8 cellular contexts compared by ENCODE assay signal in genomic region chr14:20624495-20625070, GRCh38. TPM values are rescaled to one million over a fixed set of nuclear protein-coding genes. Genes with fewer than 3 reads are reported as not detected.
A peak's percentile ranks its signal among the peaks of the same experiment; 100 is the strongest.
DNase-seq lines count a peak whose midpoint lies in the region; ATAC-seq and TF ChIP-seq lines count a peak whose summit lies in the region.

No MANE protein-coding gene starts in this region.

- H3K4me1 ChIP-seq in esophagus squamous epithelium, result peaks cover 0 to 44% (median 0%) of the 10 kb centered on the region in 3 donors
- peaks cover 0 to 32% of the 10 kb centered on the region in 2 donors for H3K4me1 ChIP-seq in naive thymus-derived CD4-positive, alpha-beta T cell (ENCODE audit: control insufficient read depth in 2 of 2, insufficient read depth in 2 of 2, low read length in 2 of 2)

- H3K36me3 Mint-ChIP-seq in activated CD4-positive, alpha-beta memory T cell treated with anti-CD3 and anti-CD28 coated beads, Interleukin-2, amount 10 ng/mL, durations not matched to agents 7 days and 5 days (ENCODE audit: low read depth), result peaks cover 4% of the 10 kb centered on the region
- peaks cover 0 to 13% (median 0%) of the 10 kb centered on the region in 5 donors for H3K36me3 Mint-ChIP-seq in naive thymus-derived CD4-positive, alpha-beta T cell

- peak; percentile 35 for DNase-seq in LHCN-M2 (ENCODE audit: low read depth)
- DNase-seq in activated CD4-positive, alpha-beta memory T cell treated with anti-CD3 and anti-CD28 coated beads, Interleukin-2, amount 10 ng/mL, durations not matched to agents 7 days and 5 days, result peak; percentile 63
- DNase-seq in esophagus squamous epithelium (lab: John Stamatoyannopoulos, UW), result no peak
- DNase-seq in naive thymus-derived CD4-positive, alpha-beta T cell, result peak in 6 of 9 donors; percentile 27 to 59 (median 36)
- DNase-seq in NCI-H1694 (lab: John Stamatoyannopoulos, UW), result no peak
- no peak for DNase-seq in epidermal melanocyte (ENCODE audit: insufficient read length, low spot score)

- ATAC-seq in GM19025 (IDR thresholded peaks at IDR 0.05; ENCODE audit: low read depth, unreplicated experiment), result peak; percentile 37
- peak; percentile 72 for ATAC-seq in naive thymus-derived CD4-positive, alpha-beta T cell
- ATAC-seq in GM21515 (IDR thresholded peaks at IDR 0.05; ENCODE audit: unreplicated experiment), result no peak

- peak overlapping the region; percentile 66 for H3K4me3 Mint-ChIP-seq in activated CD4-positive, alpha-beta memory T cell treated with anti-CD3 and anti-CD28 coated beads, Interleukin-2, amount 10 ng/mL, durations not matched to agents 7 days and 5 days
- peak overlapping the region; percentile 76 to 92 (median 84) for H3K4me3 Mint-ChIP-seq in naive thymus-derived CD4-positive, alpha-beta T cell

- peaks cover 55% of the 10 kb centered on the region for H3K4me1 Mint-ChIP-seq in activated CD4-positive, alpha-beta memory T cell treated with anti-CD3 and anti-CD28 coated beads, Interleukin-2, amount 10 ng/mL, durations not matched to agents 7 days and 5 days
- H3K4me1 Mint-ChIP-seq in naive thymus-derived CD4-positive, alpha-beta T cell, result peaks cover 34 to 76% (median 70%) of the 10 kb centered on the region in 7 donors

- POLR2A ChIA-PET in activated CD4-positive, alpha-beta memory T cell treated with anti-CD3 and anti-CD28 coated beads, Interleukin-2, amount 10 ng/mL, durations not matched to agents 7 days and 5 days (lab: Charles Lee), result interaction anchor here (1.0 kb wide), 1 partner anchor 56 kb away, joined by 3 read pairs; no protein-coding TSS in a partner anchor
- POLR2A ChIA-PET in naive thymus-derived CD4-positive, alpha-beta T cell (lab: Charles Lee), result no interaction called here

- WGBS in esophagus squamous epithelium, 2 donors, result 7 to 14% methylated on average over 22 of the region's 22 CpGs

- no peak for TF ChIP-seq CTCF in esophagus squamous epithelium (IDR thresholded peaks at IDR 0.05)

- intact Hi-C loops in esophagus squamous epithelium (cut with DNase I), result no loop called here
- intact Hi-C loops in naive thymus-derived CD4-positive, alpha-beta T cell (cut with micrococcal nuclease), result loop anchor here (1.0 to 10.0 kb wide), 4 partner anchors 8 to 350 kb away; partner anchors contain the start of gene PARP2 (in 1 of the 2)

- H3K27me3 Mint-ChIP-seq in activated CD4-positive, alpha-beta memory T cell treated with anti-CD3 and anti-CD28 coated beads, Interleukin-2, amount 10 ng/mL, durations not matched to agents 7 days and 5 days, result peaks cover 61% of the 10 kb centered on the region
- H3K27me3 Mint-ChIP-seq in naive thymus-derived CD4-positive, alpha-beta T cell, result peaks cover 27 to 59% (median 40%) of the 10 kb centered on the region in 5 donors

- H3K27ac ChIP-seq in esophagus squamous epithelium, result peak overlapping the region; percentile 5 to 48 (median 32)
- H3K27ac ChIP-seq in naive thymus-derived CD4-positive, alpha-beta T cell (ENCODE audit: low read depth, low read length), result no peak overlapping the region

- no peak for TF ChIP-seq POLR2A in esophagus squamous epithelium (IDR thresholded peaks at IDR 0.05)

- peak overlapping the region; percentile 14 to 50 (median 27) for H3K4me3 ChIP-seq in esophagus squamous epithelium
- H3K4me3 ChIP-seq in naive thymus-derived CD4-positive, alpha-beta T cell (ENCODE audit: low read length), result peak overlapping the region; percentile 46

- peak overlapping the region; percentile 61 for H3K27ac Mint-ChIP-seq in activated CD4-positive, alpha-beta memory T cell treated with anti-CD3 and anti-CD28 coated beads, Interleukin-2, amount 10 ng/mL, durations not matched to agents 7 days and 5 days
- H3K27ac Mint-ChIP-seq in naive thymus-derived CD4-positive, alpha-beta T cell, result peak overlapping the region; percentile 77 to 96 (median 88)

- H3K27me3 ChIP-seq in esophagus squamous epithelium, result peaks cover 0 to 37% (median 0%) of the 10 kb centered on the region in 4 donors
- no peaks in the 10 kb centered on the region for H3K27me3 ChIP-seq in naive thymus-derived CD4-positive, alpha-beta T cell (ENCODE audit: control insufficient read depth in 2 of 2, insufficient read depth in 2 of 2, low read length in 2 of 2)

- CTCF ChIA-PET in activated CD4-positive, alpha-beta memory T cell treated with anti-CD3 and anti-CD28 coated beads, Interleukin-2, amount 10 ng/mL, durations not matched to agents 7 days and 5 days (lab: Charles Lee), result no interaction called here
- CTCF ChIA-PET in naive thymus-derived CD4-positive, alpha-beta T cell (lab: Charles Lee), result no interaction called here

- no peaks in the 10 kb centered on the region for H3K36me3 ChIP-seq in esophagus squamous epithelium
- no peaks in the 10 kb centered on the region for H3K36me3 ChIP-seq in naive thymus-derived CD4-positive, alpha-beta T cell (ENCODE audit: control insufficient read depth in 2 of 3, insufficient read depth in 3 of 3, low read length in 3 of 3)

- H3K9me3 Mint-ChIP-seq in activated CD4-positive, alpha-beta memory T cell treated with anti-CD3 and anti-CD28 coated beads, Interleukin-2, amount 10 ng/mL, durations not matched to agents 7 days and 5 days, result peaks cover 6% of the 10 kb centered on the region
- H3K9me3 Mint-ChIP-seq in naive thymus-derived CD4-positive, alpha-beta T cell, result peaks cover 0 to 15% (median 2%) of the 10 kb centered on the region in 11 donors

- H3K9me3 ChIP-seq in esophagus squamous epithelium, result no peaks in the 10 kb centered on the region
- H3K9me3 ChIP-seq in naive thymus-derived CD4-positive, alpha-beta T cell (ENCODE audit: control insufficient read depth in 2 of 3, low read length in 3 of 3), result no peaks in the 10 kb centered on the region

RNA-seq across cellular contexts. Expression of gene OR6S1, which starts 16.9 kb away (rescaled TPM):
- total RNA-seq in LHCN-M2 (2014; rRNA removed), result not detected in 2 replicates
- not detected for polyA plus RNA-seq in LHCN-M2 (2012)
- total RNA-seq in activated CD4-positive, alpha-beta memory T cell treated with anti-CD3 and anti-CD28 coated beads, Interleukin-2, amount 10 ng/mL, durations not matched to agents 7 days and 5 days, result not detected
- total RNA-seq in esophagus squamous epithelium, result not detected
- total RNA-seq in naive thymus-derived CD4-positive, alpha-beta T cell, result not detected
- polyA plus RNA-seq in naive thymus-derived CD4-positive, alpha-beta T cell, result not detected

RNA-seq across cellular contexts. Expression of gene RNASE12, which starts 33.4 kb away (rescaled TPM):
- total RNA-seq in LHCN-M2 (2014; rRNA removed), result not detected in 2 replicates
- polyA plus RNA-seq in LHCN-M2 (2012), result not detected
- not detected for total RNA-seq in activated CD4-positive, alpha-beta memory T cell treated with anti-CD3 and anti-CD28 coated beads, Interleukin-2, amount 10 ng/mL, durations not matched to agents 7 days and 5 days
- not detected for total RNA-seq in esophagus squamous epithelium
- not detected for total RNA-seq in naive thymus-derived CD4-positive, alpha-beta T cell
- polyA plus RNA-seq in naive thymus-derived CD4-positive, alpha-beta T cell, result not detected

RNA-seq across cellular contexts. Expression of gene RNASE11, which starts 36.8 kb away (rescaled TPM):
- total RNA-seq in LHCN-M2 (2014; rRNA removed) (not detected in 2 replicates), esophagus squamous epithelium (not detected)
- polyA plus RNA-seq in LHCN-M2 (2012), result not detected
- total RNA-seq in activated CD4-positive, alpha-beta memory T cell treated with anti-CD3 and anti-CD28 coated beads, Interleukin-2, amount 10 ng/mL, durations not matched to agents 7 days and 5 days, result not detected
- not detected for total RNA-seq in naive thymus-derived CD4-positive, alpha-beta T cell
- not detected for polyA plus RNA-seq in naive thymus-derived CD4-positive, alpha-beta T cell

RNA-seq across cellular contexts. Expression of gene RNASE4, which starts 59.8 kb away (rescaled TPM):
- total RNA-seq in LHCN-M2 (2014; rRNA removed) (5.4 and 10.5 TPM in 2 replicates), esophagus squamous epithelium (10 to 100 TPM in 2 of 4 donors, 1 to 10 TPM in 2; 4.0 to 73.1 (median 19.5) TPM)
- 7.4 TPM for polyA plus RNA-seq in LHCN-M2 (2012)
- 1 to 10 TPM; 2.7 to 4.7 TPM for total RNA-seq in activated CD4-positive, alpha-beta memory T cell treated with anti-CD3 and anti-CD28 coated beads, Interleukin-2, amount 10 ng/mL, durations not matched to agents 7 days and 5 days
- total RNA-seq in naive thymus-derived CD4-positive, alpha-beta T cell, result 1 to 10 TPM in 1 of 5 experiments, under 1 TPM in 4; 0.17 to 4.2 (median 0.43) TPM
- polyA plus RNA-seq in naive thymus-derived CD4-positive, alpha-beta T cell, result under 1 TPM in 1 of 2 donors, not detected in 1; 0.83 TPM

Comparison
In these comparisons a context has a peak if more than half of its experiments do, and no peak if none do; other contexts are left out.
1. DNase-seq: peak in LHCN-M2 (single experiment), activated CD4-positive, alpha-beta memory T cell treated with anti-CD3 and anti-CD28 coated beads, Interleukin-2, amount 10 ng/mL, durations not matched to agents 7 days and 5 days (single experiment) and naive thymus-derived CD4-positive, alpha-beta T cell (6 of 9); none in esophagus squamous epithelium (single experiment), NCI-H1694 (single experiment) and epidermal melanocyte (single experiment).